In the genomic region with DNA sequence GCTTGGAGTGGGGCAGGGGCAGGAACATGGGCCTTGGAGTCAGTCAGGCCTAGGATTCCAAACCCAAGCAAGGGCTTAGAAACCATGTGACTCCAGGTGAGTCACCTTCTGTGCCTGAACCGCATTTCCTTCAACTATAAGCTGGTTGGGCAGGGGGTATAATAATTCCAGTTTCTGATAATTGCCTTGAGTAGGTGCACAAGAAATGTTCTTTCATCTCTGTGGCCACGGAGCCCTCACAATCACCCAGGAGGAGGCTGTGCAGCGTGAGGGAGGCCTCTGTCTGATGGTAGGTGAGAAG, we compare ENCODE assay signal across 23 cellular contexts.
DNase-seq lines count a peak whose midpoint lies in the region; ATAC-seq and TF ChIP-seq lines count a peak whose summit lies in the region.
"Had no signal": no experiment of that assay in that cellular context is flagged by ENCODE, and none has a peak within 500 bp of the region (broad histone marks: within the 10 kb centered on the region; RNA-seq: fewer than 3 reads in every experiment).

No MANE protein-coding gene starts in this region.

- H2BK120ac ChIP-seq in IMR-90 (ENCODE audit: low read depth, low read length), result no peak overlapping the region; the same call in 1 of the 2 replicates

- no peak for TF ChIP-seq EP300 in esophagus muscularis mucosa (IDR thresholded peaks at IDR 0.05)

- no peak for TF ChIP-seq CTCF in IMR-90 (conservative IDR thresholded peaks at IDR 0.05; ENCODE audit: low read depth, low read length)
- TF ChIP-seq CTCF in esophagus muscularis mucosa (IDR thresholded peaks at IDR 0.05), result no peak
- no peak for TF ChIP-seq CTCF in gastrocnemius medialis (IDR thresholded peaks at IDR 0.05 in 4 of 5, conservative IDR thresholded peaks at IDR 0.05 in 1 of 5)
- no peak for TF ChIP-seq CTCF in left lung (IDR thresholded peaks at IDR 0.05)

- H3K36me3 Mint-ChIP-seq in T-helper 17 cell (ENCODE audit: low read depth), result peaks cover 3% of the 10 kb centered on the region
- H3K36me3 Mint-ChIP-seq: stimulated activated memory B cell treated with anti-CD40 and anti-IgM and Interleukin-4, amounts not matched to agents 10 μg/mL and 1 μg/mL and 100 μg/mL, for 72 hours; T-cell had no signal

- H4K20me1 ChIP-seq in BLaER1 (no peaks in the 10 kb centered on the region), IMR-90 (ENCODE audit: insufficient read depth, low read length) (no peaks in the 10 kb centered on the region)

- H2AK9ac ChIP-seq in IMR-90 (replicated peaks; ENCODE audit: low read depth, low read length, poor library complexity), result no peak overlapping the region

- TF ChIP-seq POLR2A in IMR-90 (IDR thresholded peaks at IDR 0.05; ENCODE audit: low read depth, low read length) (no peak), esophagus muscularis mucosa (IDR thresholded peaks at IDR 0.05; ENCODE audit: low read depth) (no peak), gastrocnemius medialis (IDR thresholded peaks at IDR 0.05) (no peak)

- H3K56ac ChIP-seq in IMR-90 (ENCODE audit: extremely low read depth, insufficient read depth, low read length), result no peak overlapping the region

- TF ChIP-seq RAD21 in IMR-90 (IDR thresholded peaks at IDR 0.05; ENCODE audit: low read length), result no peak

- H4K91ac ChIP-seq in IMR-90 (ENCODE audit: insufficient read depth, low read depth, low read length), result no peak overlapping the region

- ATAC-seq in IMR-90 (ENCODE audit: low read depth) (no peak), gastrocnemius medialis (no peak), T-helper 17 cell (no peak), left lung (no peak)
- ATAC-seq: right lobe of liver; stimulated activated memory B cell treated with anti-CD40 and anti-IgM and Interleukin-4, amounts not matched to agents 10 μg/mL and 1 μg/mL and 100 μg/mL, for 72 hours; T-cell had no signal

- H3K36me3 ChIP-seq in BLaER1, result no peaks in the 10 kb centered on the region
- no peaks in the 10 kb centered on the region for H3K36me3 ChIP-seq in IMR-90 (ENCODE audit: control insufficient read depth, insufficient read depth, low read length)
- H3K36me3 ChIP-seq in esophagus muscularis mucosa, result no peaks in the 10 kb centered on the region
- no peaks in the 10 kb centered on the region for H3K36me3 ChIP-seq in gastrocnemius medialis
- no peaks in the 10 kb centered on the region for H3K36me3 ChIP-seq in left lung
- H3K36me3 ChIP-seq: right lobe of liver had no signal

- H3K27me3 Mint-ChIP-seq in T-helper 17 cell, result peaks cover 51% of the 10 kb centered on the region

- CTCF ChIA-PET in IMR-90 (lab: Yijun Ruan, JAX), result no interaction called here

- peak overlapping the region; percentile 54; the same call in 1 of the 2 replicates for H3K27ac ChIP-seq in BLaER1
- H3K27ac ChIP-seq in IMR-90 (ENCODE audit: insufficient read depth, low read length), result no peak overlapping the region
- peak overlapping the region; percentile 29 to 91 (median 87) for H3K27ac ChIP-seq in esophagus muscularis mucosa (replicated peaks in 1 of 4)
- H3K27ac ChIP-seq in gastrocnemius medialis, result peak overlapping the region in 3 of 4 donors; percentile 9 to 16 (median 13)
- no peak overlapping the region for H3K27ac ChIP-seq in left lung
- H3K27ac ChIP-seq: HL-60, right lobe of liver, testis had no signal

- no peak overlapping the region for H3K14ac ChIP-seq in IMR-90 (replicated peaks; ENCODE audit: low read depth, low read length)

- H4K8ac ChIP-seq in IMR-90 (ENCODE audit: low read depth in 2 of 2, low read length in 2 of 2), result no peak overlapping the region

- in situ Hi-C loops in IMR-90 (cut with MboI; ENCODE audit: low sequenced_read_pairs) (no loop called here), gastrocnemius medialis (cut with MboI; ENCODE audit: low sequenced_read_pairs in 4 of 4) (no loop called here), G401 (cut with HindIII; ENCODE audit: low sequenced_read_pairs) (no loop called here)

- DNase-seq in IMR-90, result no peak
- DNase-seq in esophagus muscularis mucosa (ENCODE audit: extremely low spot score), result no peak
- no peak for DNase-seq in gastrocnemius medialis
- no peak for DNase-seq in G401 (ENCODE audit: low spot score)
- DNase-seq in T-helper 17 cell, result no peak
- DNase-seq in left lung, result no peak
- DNase-seq: ACHN; activated CD4-positive, alpha-beta T cell treated with anti-CD3 and anti-CD28 coated beads, Interleukin-2, amount 50 U/mL, for 4 hours; activated CD4-positive, CD25-positive, alpha-beta regulatory T cell; activated naive CD4-positive, alpha-beta T cell treated with anti-CD3 and anti-CD28 coated beads, Interleukin-2, amount 50 U/mL, for 16 hours; amygdala; caudate nucleus; DMS79 treated with DMSO at 0.1 percent for 48 hours; Karpas-422; right lobe of liver; stimulated activated CD4-positive, alpha-beta T cell treated with anti-CD3 and anti-CD28 coated beads, Interleukin-4, amount 100 ng/mL, for 4 hours; T-cell; testis had no signal

- 100% methylated on average over 1 of the region's 3 CpGs; no CpG with 5 or more reads in 1 of the 2 experiments for WGBS in IMR-90 (ENCODE audit: extremely low coverage in 2 of 2, insufficient read length in 1 of 2), 2 experiments
- WGBS in esophagus muscularis mucosa, result 85% methylated on average over 3 of the region's 3 CpGs

- no peak overlapping the region for H3K9ac ChIP-seq in BLaER1
- H3K9ac ChIP-seq in IMR-90 (ENCODE audit: low read depth, low read length), result no peak overlapping the region

- H3K79me1 ChIP-seq in IMR-90 (ENCODE audit: low read depth in 1 of 2, low read length in 2 of 2), result no peaks in the 10 kb centered on the region

- no peak overlapping the region for H2BK5ac ChIP-seq in IMR-90 (ENCODE audit: low read depth, low read length, poor library complexity, severe bottlenecking)

- H3K4me2 ChIP-seq in BLaER1 (peak overlapping the region; percentile 67), IMR-90 (ENCODE audit: low read depth, low read length) (no peak overlapping the region)

- H3K4me1 Mint-ChIP-seq in T-helper 17 cell, result peaks cover 9% of the 10 kb centered on the region
- H3K4me1 Mint-ChIP-seq: T-cell had no signal

- dilution Hi-C loops in IMR-90 (cut with HindIII; ENCODE audit: low sequenced_read_pairs, unreplicated experiment), result no loop called here

- H3K23ac ChIP-seq in IMR-90 (ENCODE audit: low read depth, low read length), result no peak overlapping the region

- H3K4ac ChIP-seq in IMR-90 (ENCODE audit: low read depth, low read length), result peak overlapping the region; percentile 36; the same call in 1 of the 2 replicates

- H3K27ac Mint-ChIP-seq in T-helper 17 cell, result no peak overlapping the region
- H3K27ac Mint-ChIP-seq: dendritic cell treated with granulocyte-macrophage colony-stimulating factor and Interleukin-4, amounts not matched to agents 40 ng/mL and 50 ng/mL, for 4 days; stimulated activated memory B cell treated with anti-CD40 and anti-IgM and Interleukin-4, amounts not matched to agents 10 μg/mL and 1 μg/mL and 100 μg/mL, for 72 hours; T-cell had no signal

- no peak overlapping the region for H3K4me3 Mint-ChIP-seq in T-helper 17 cell
- H3K4me3 Mint-ChIP-seq: dendritic cell treated with granulocyte-macrophage colony-stimulating factor and Interleukin-4, amounts not matched to agents 40 ng/mL and 50 ng/mL, for 4 days; neural crest cell; stimulated activated memory B cell treated with anti-CD40 and anti-IgM and Interleukin-4, amounts not matched to agents 10 μg/mL and 1 μg/mL and 100 μg/mL, for 72 hours; T-cell had no signal

- no peak overlapping the region for H3K18ac ChIP-seq in IMR-90 (ENCODE audit: low read depth, low read length)

- POLR2A ChIA-PET in IMR-90 (lab: Charles Lee; ENCODE audit: unreplicated experiment), result no interaction called here

- intact Hi-C loops in IMR-90 (cut with micrococcal nuclease), result no loop called here
- intact Hi-C loops in esophagus muscularis mucosa (cut with DNase I), result no loop called here
- intact Hi-C loops in gastrocnemius medialis (cut with DNase I; ENCODE audit: low total_unique reads), result no loop called here
- intact Hi-C loops in left lung (cut with DNase I), result no loop called here

- no peak overlapping the region for H2AFZ ChIP-seq in IMR-90 (replicated peaks; ENCODE audit: low read length, poor library complexity)

- H4K5ac ChIP-seq in IMR-90 (ENCODE audit: low read depth, low read length), result no peak overlapping the region

- no peaks in the 10 kb centered on the region for H3K9me3 ChIP-seq in BLaER1
- no peaks in the 10 kb centered on the region for H3K9me3 ChIP-seq in IMR-90 (ENCODE audit: control insufficient read depth, insufficient read depth, low read length)
- no peaks in the 10 kb centered on the region for H3K9me3 ChIP-seq in esophagus muscularis mucosa
- no peaks in the 10 kb centered on the region for H3K9me3 ChIP-seq in gastrocnemius medialis
- no peaks in the 10 kb centered on the region for H3K9me3 ChIP-seq in T-helper 17 cell (ENCODE audit: control insufficient read depth, low read length, poor library complexity, severe bottlenecking)
- H3K9me3 ChIP-seq in left lung, result no peaks in the 10 kb centered on the region
- H3K9me3 ChIP-seq: right lobe of liver, testis had no signal

- H3K9me1 ChIP-seq in IMR-90 (ENCODE audit: insufficient read depth, low read length), result peaks cover 23% of the 10 kb centered on the region

- H3K4me1 ChIP-seq in BLaER1 (peaks cover 77% of the 10 kb centered on the region), IMR-90 (ENCODE audit: control insufficient read depth, insufficient read depth, low read length) (peaks cover 31% of the 10 kb centered on the region), esophagus muscularis mucosa (peaks cover 69 to 80% (median 78%) of the 10 kb centered on the region in 4 donors), gastrocnemius medialis (peaks cover 35 to 46% of the 10 kb centered on the region in 2 donors), left lung (peaks cover 24 to 36% of the 10 kb centered on the region in 2 donors)
- H3K4me1 ChIP-seq: right lobe of liver had no signal

- H2BK15ac ChIP-seq in IMR-90 (ENCODE audit: low read depth, low read length), result no peak overlapping the region

- no TSS peak for BruUV-seq in IMR-90 (replicated peaks; lab: Mats Ljungman, UMichigan)

- no peak overlapping the region; the same call in 1 of the 2 replicates for H2AK5ac ChIP-seq in IMR-90 (ENCODE audit: low read depth, low read length)

- H3K4me3 ChIP-seq in BLaER1 (no peak overlapping the region), IMR-90 (ENCODE audit: insufficient read depth, low read depth, low read length) (no peak overlapping the region), esophagus muscularis mucosa (no peak overlapping the region), gastrocnemius medialis (no peak overlapping the region), left lung (no peak overlapping the region)
- H3K4me3 ChIP-seq: right lobe of liver, testis had no signal

- H2BK20ac ChIP-seq in IMR-90 (ENCODE audit: low read depth, low read length), result no peak overlapping the region

- H3K27me3 ChIP-seq in BLaER1 (no peaks in the 10 kb centered on the region), IMR-90 (ENCODE audit: control insufficient read depth, insufficient read depth, low read length) (no peaks in the 10 kb centered on the region), esophagus muscularis mucosa (no peaks in the 10 kb centered on the region), gastrocnemius medialis (no peaks in the 10 kb centered on the region), left lung (peaks cover 7 to 60% of the 10 kb centered on the region in 2 donors)
- H3K27me3 ChIP-seq: right lobe of liver, testis had no signal

TF ChIP-seq in IMR-90, 13 proteins besides CTCF, POLR2A, EP300 and RAD21 (continues in another document):
- TF ChIP-seq MAFK (IDR thresholded peaks at IDR 0.05; ENCODE audit: low read depth, low read length) (no peak), BHLHE40 (IDR thresholded peaks at IDR 0.05; ENCODE audit: low read depth, low read length) (no peak)

Comparison
In these comparisons a context has a peak if more than half of its experiments do, and no peak if none do; other contexts are left out.
1. H3K27ac ChIP-seq: peak in BLaER1 (single experiment), esophagus muscularis mucosa (4 of 4) and gastrocnemius medialis (3 of 4); none in IMR-90 (single experiment) and left lung (0 of 2).